Comparison of ENCODE assay signal across 10 cellular contexts in the genomic region with DNA sequence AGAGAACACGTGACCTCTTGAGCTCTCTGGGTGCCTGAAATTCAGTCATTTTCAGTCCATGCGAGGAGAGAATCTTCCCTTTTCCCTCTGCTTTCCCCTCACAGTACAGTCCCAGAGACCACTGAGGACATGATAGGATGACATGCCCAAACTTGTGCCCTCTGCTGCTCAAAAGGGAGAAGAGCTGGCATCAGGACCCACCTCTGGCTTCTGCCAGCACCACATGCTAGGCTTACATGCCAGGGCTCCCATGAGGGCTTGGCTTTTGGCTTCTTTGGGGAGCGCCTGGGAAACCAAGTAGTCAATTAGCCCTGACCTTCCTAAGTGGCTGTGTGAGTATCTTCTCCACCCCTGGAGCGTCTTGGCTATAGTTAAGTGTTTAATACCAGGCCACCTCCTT. TPM values are rescaled to one million over a fixed set of nuclear protein-coding genes. Genes with fewer than 3 reads are reported as not detected.
DNase-seq lines count a peak whose midpoint lies in the region; ATAC-seq and TF ChIP-seq lines count a peak whose summit lies in the region.
"Had no signal": no experiment of that assay in that cellular context is flagged by ENCODE, and none has a peak within 500 bp of the region (broad histone marks: within the 10 kb centered on the region; RNA-seq: fewer than 3 reads in every experiment).

No MANE protein-coding gene starts in this region.

- H3K4me2 ChIP-seq in PC-3 (ENCODE audit: low read length) = no peak overlapping the region

- TF ChIP-seq EP300 in esophagus muscularis mucosa (IDR thresholded peaks at IDR 0.05) = no peak
- no peak for TF ChIP-seq EP300 in upper lobe of left lung (IDR thresholded peaks at IDR 0.05)

- H3K4me1 ChIP-seq in PC-3 (ENCODE audit: insufficient read depth, low read length) = no peaks in the 10 kb centered on the region
- H3K4me1 ChIP-seq in esophagus muscularis mucosa = peaks cover 13 to 46% (median 31%) of the 10 kb centered on the region in 4 donors
- peaks cover 0 to 11% (median 0%) of the 10 kb centered on the region in 4 donors for H3K4me1 ChIP-seq in upper lobe of left lung

- intact Hi-C loops in PC-3 (cut with micrococcal nuclease) = loop anchor here (2.0 to 5.0 kb wide), 4 partner anchors 78 to 182 kb away; partner anchors contain the start of gene NFYC
- intact Hi-C loops in esophagus muscularis mucosa (cut with DNase I) = loop anchor here (5.0 to 10.0 kb wide), 2 partner anchors 78 to 155 kb away; partner anchors contain the start of gene NFYC

- POLR2A ChIA-PET in PC-3 (lab: Charles Lee; ENCODE audit: unreplicated experiment) = no interaction called here

- CTCF ChIA-PET in activated naive CD4-positive, alpha-beta T cell treated with anti-CD3 and anti-CD28 coated beads, Interleukin-2, amount 10 ng/mL, durations not matched to agents 7 days and 5 days (lab: Charles Lee) = interaction anchor here (1.0 to 7.3 kb wide), 5 partner anchors 78 to 183 kb away, joined by 3 to 139 read pairs (median 5); partner anchors contain the start of gene NFYC
- CTCF ChIA-PET in PC-3 (lab: Charles Lee) = no interaction called here

- BruUV-seq in PC-3 (replicated peaks; lab: Mats Ljungman, UMichigan) = no TSS peak

- no peaks in the 10 kb centered on the region for H3K27me3 Mint-ChIP-seq in activated naive CD4-positive, alpha-beta T cell treated with anti-CD3 and anti-CD28 coated beads, Interleukin-2, amount 10 ng/mL, durations not matched to agents 7 days and 5 days
- H3K27me3 Mint-ChIP-seq in stimulated activated naive B cell treated with anti-CD40 and anti-IgM and Interleukin-4, amounts not matched to agents 10 μg/mL and 1 μg/mL and 100 μg/mL, for 72 hours = no peaks in the 10 kb centered on the region

- no peak overlapping the region for H3K4me3 Mint-ChIP-seq in activated naive CD4-positive, alpha-beta T cell treated with anti-CD3 and anti-CD28 coated beads, Interleukin-2, amount 10 ng/mL, durations not matched to agents 7 days and 5 days
- no peak overlapping the region for H3K4me3 Mint-ChIP-seq in stimulated activated naive B cell treated with anti-CD40 and anti-IgM and Interleukin-4, amounts not matched to agents 10 μg/mL and 1 μg/mL and 100 μg/mL, for 72 hours

- no peak for TF ChIP-seq POLR2A in esophagus muscularis mucosa (IDR thresholded peaks at IDR 0.05; ENCODE audit: low read depth)
- no peak for TF ChIP-seq POLR2A in upper lobe of left lung (IDR thresholded peaks at IDR 0.05)

- H3K27me3 ChIP-seq in PC-3 (ENCODE audit: low read length) = no peaks in the 10 kb centered on the region
- no peaks in the 10 kb centered on the region for H3K27me3 ChIP-seq in esophagus muscularis mucosa
- no peaks in the 10 kb centered on the region for H3K27me3 ChIP-seq in upper lobe of left lung

- H3K79me2 ChIP-seq in PC-3 (ENCODE audit: low read length) = no peaks in the 10 kb centered on the region

- H3K9me3 ChIP-seq in PC-3 (ENCODE audit: low read length) = no peaks in the 10 kb centered on the region
- no peaks in the 10 kb centered on the region for H3K9me3 ChIP-seq in esophagus muscularis mucosa
- no peaks in the 10 kb centered on the region for H3K9me3 ChIP-seq in upper lobe of left lung

- H3K27ac Mint-ChIP-seq in activated naive CD4-positive, alpha-beta T cell treated with anti-CD3 and anti-CD28 coated beads, Interleukin-2, amount 10 ng/mL, durations not matched to agents 7 days and 5 days = peak overlapping the region; percentile 69
- peak overlapping the region; percentile 39 for H3K27ac Mint-ChIP-seq in stimulated activated naive B cell treated with anti-CD40 and anti-IgM and Interleukin-4, amounts not matched to agents 10 μg/mL and 1 μg/mL and 100 μg/mL, for 72 hours

- 81% methylated on average over 4 of the region's 4 CpGs for WGBS in esophagus muscularis mucosa
- 73 to 81% methylated on average over 4 of the region's 4 CpGs for WGBS in upper lobe of left lung, 2 donors

- H4K20me1 ChIP-seq in PC-3 (ENCODE audit: low read length) = no peaks in the 10 kb centered on the region

- H3K4me1 Mint-ChIP-seq in activated naive CD4-positive, alpha-beta T cell treated with anti-CD3 and anti-CD28 coated beads, Interleukin-2, amount 10 ng/mL, durations not matched to agents 7 days and 5 days = peaks cover 37% of the 10 kb centered on the region
- H3K4me1 Mint-ChIP-seq in stimulated activated naive B cell treated with anti-CD40 and anti-IgM and Interleukin-4, amounts not matched to agents 10 μg/mL and 1 μg/mL and 100 μg/mL, for 72 hours = peaks cover 8 to 16% of the 10 kb centered on the region in 2 donors

- H3K36me3 ChIP-seq in PC-3 (ENCODE audit: low read depth, low read length) (peaks cover 29% of the 10 kb centered on the region; the same call in 1 of the 2 replicates), esophagus muscularis mucosa (peaks cover 43 to 76% (median 75%) of the 10 kb centered on the region in 4 donors), upper lobe of left lung (peaks cover 30 to 80% (median 66%) of the 10 kb centered on the region in 4 donors)

- H3F3A ChIP-seq in PC-3 (ENCODE audit: low read length, unreplicated experiment) = no peaks in the 10 kb centered on the region

- no peak overlapping the region for H2AFZ ChIP-seq in PC-3 (ENCODE audit: low read length)

- H3K4me3 ChIP-seq in PC-3 (ENCODE audit: low read length) = no peak overlapping the region
- no peak overlapping the region for H3K4me3 ChIP-seq in esophagus muscularis mucosa
- H3K4me3 ChIP-seq in upper lobe of left lung = no peak overlapping the region

- peaks cover 64% of the 10 kb centered on the region for H3K36me3 Mint-ChIP-seq in activated naive CD4-positive, alpha-beta T cell treated with anti-CD3 and anti-CD28 coated beads, Interleukin-2, amount 10 ng/mL, durations not matched to agents 7 days and 5 days
- peaks cover 45 to 61% of the 10 kb centered on the region in 2 donors for H3K36me3 Mint-ChIP-seq in stimulated activated naive B cell treated with anti-CD40 and anti-IgM and Interleukin-4, amounts not matched to agents 10 μg/mL and 1 μg/mL and 100 μg/mL, for 72 hours

- peak; percentile 54 for TF ChIP-seq CTCF in PC-3 (conservative IDR thresholded peaks at IDR 0.05; ENCODE audit: low read depth, low read length)
- peak; percentile 19 to 43 (median 34) for TF ChIP-seq CTCF in esophagus muscularis mucosa (IDR thresholded peaks at IDR 0.05)
- TF ChIP-seq CTCF in upper lobe of left lung (IDR thresholded peaks at IDR 0.05) = no peak

- H3K9me3 Mint-ChIP-seq in activated naive CD4-positive, alpha-beta T cell treated with anti-CD3 and anti-CD28 coated beads, Interleukin-2, amount 10 ng/mL, durations not matched to agents 7 days and 5 days = no peaks in the 10 kb centered on the region
- no peaks in the 10 kb centered on the region for H3K9me3 Mint-ChIP-seq in stimulated activated naive B cell treated with anti-CD40 and anti-IgM and Interleukin-4, amounts not matched to agents 10 μg/mL and 1 μg/mL and 100 μg/mL, for 72 hours

- H3K27ac ChIP-seq in PC-3 (ENCODE audit: low read length) = no peak overlapping the region
- H3K27ac ChIP-seq in esophagus muscularis mucosa (replicated peaks in 1 of 4) = peak overlapping the region; percentile 34 to 61 (median 53)
- H3K27ac ChIP-seq in upper lobe of left lung = no peak overlapping the region
- H3K27ac ChIP-seq: epithelial cell of prostate had no signal

- ATAC-seq in PC-3 (peak; percentile 62), upper lobe of left lung (ENCODE audit: low FRiP score in 2 of 2) (no peak)
- ATAC-seq in stimulated activated naive B cell treated with anti-CD40 and anti-IgM and Interleukin-4, amounts not matched to agents 10 μg/mL and 1 μg/mL and 100 μg/mL, for 72 hours (replicated peaks) = peak in 1 of 2 donors; percentile 48

- DNase-seq in activated naive CD4-positive, alpha-beta T cell treated with anti-CD3 and anti-CD28 coated beads, Interleukin-2, amount 10 ng/mL, durations not matched to agents 7 days and 5 days = no peak
- DNase-seq in activated naive CD4-positive, alpha-beta T cell treated with Interleukin-2 at 50 U/mL for 16 hours = no peak
- DNase-seq in PC-3 = no peak
- DNase-seq in esophagus muscularis mucosa (ENCODE audit: extremely low spot score) = no peak
- no peak for DNase-seq in stimulated activated naive B cell treated with anti-CD40 and anti-IgM and Interleukin-4, amounts not matched to agents 10 μg/mL and 1 μg/mL and 100 μg/mL, for 72 hours
- DNase-seq in upper lobe of left lung = no peak
- DNase-seq in NCI-H146 treated with DMSO at 0.1 percent for 48 hours (lab: John Stamatoyannopoulos, UW; ENCODE audit: unreplicated experiment) = no peak
- DNase-seq in ecto neural progenitor cell (ENCODE audit: low spot score) = no peak
- DNase-seq: activated CD8-positive, alpha-beta memory T cell treated with anti-CD3 and anti-CD28 coated beads, Interleukin-2, amount 50 U/mL, for 48 hours had no signal

- H3K9me2 ChIP-seq in PC-3 (replicated peaks; ENCODE audit: low read length) = no peaks in the 10 kb centered on the region

- H3K9ac ChIP-seq in PC-3 (ENCODE audit: low read length) = no peak overlapping the region

RNA-seq across cellular contexts. Expression of gene KCNQ4, which starts 13.8 kb away (rescaled TPM):
- 1.1 and 2.5 TPM in 2 replicates for total RNA-seq in PC-3 (2014; rRNA removed)
- 10 to 100 TPM in 3 of 4 donors, 1 to 10 TPM in 1; 9.3 to 22.0 (median 17.1) TPM for total RNA-seq in esophagus muscularis mucosa
- total RNA-seq in upper lobe of left lung = under 1 TPM in 5 of 6 donors, not detected in 1; 0.44 to 0.89 (median 0.60) TPM

Comparison
In these comparisons a context has a peak if more than half of its experiments do, and no peak if none do; other contexts are left out.
1. H3K27ac ChIP-seq: peak in esophagus muscularis mucosa (4 of 4); none in PC-3 (single experiment) and upper lobe of left lung (0 of 4).
2. CTCF ChIP-seq: peak in PC-3 (single experiment) and esophagus muscularis mucosa (3 of 3); none in upper lobe of left lung (0 of 6).